In genomic region chr20:40968816-40969562, GRCh38 we compare ENCODE assay signal across 8 cellular contexts. TPM values are rescaled to one million over a fixed set of nuclear protein-coding genes. Genes with fewer than 3 reads are reported as not detected.
DNase-seq lines count a peak whose midpoint lies in the region; ATAC-seq and TF ChIP-seq lines count a peak whose summit lies in the region.
"Not testable (repeated sequence)": the region's sequence is repeated elsewhere in the genome, so short reads cannot be mapped to it uniquely, and the experiment has no call there.

No MANE protein-coding gene starts in this region.

- H4K91ac ChIP-seq in IMR-90 (ENCODE audit: insufficient read depth, low read depth, low read length), result peak overlapping the region; percentile 95

- H4K8ac ChIP-seq in IMR-90 (ENCODE audit: low read depth in 2 of 2, low read length in 2 of 2), result peak overlapping the region in 1 of 2 experiments; percentile 99; a peak in 3 of 4 replicates

- peak overlapping the region; percentile 91 for H3K4ac ChIP-seq in IMR-90 (ENCODE audit: low read depth, low read length)

- peak overlapping the region; percentile 95 for H2BK120ac ChIP-seq in IMR-90 (ENCODE audit: low read depth, low read length)

- dilution Hi-C loops in IMR-90 (cut with HindIII; ENCODE audit: low sequenced_read_pairs, unreplicated experiment), result not testable (repeated sequence)

- H2BK15ac ChIP-seq in IMR-90 (ENCODE audit: low read depth, low read length), result peak overlapping the region; percentile 63; the same call in 1 of the 3 replicates

- H3K36me3 ChIP-seq in IMR-90 (ENCODE audit: control insufficient read depth, insufficient read depth, low read length), result not testable (repeated sequence)

- peak overlapping the region; percentile 23 for H3K4me3 Mint-ChIP-seq in endothelial cell (ENCODE audit: unreplicated experiment)

- not testable (repeated sequence) for H3K27ac Mint-ChIP-seq in endothelial cell (ENCODE audit: unreplicated experiment)

- not testable (repeated sequence) for H3K9me3 Mint-ChIP-seq in endothelial cell (ENCODE audit: unreplicated experiment)

- intact Hi-C loops in IMR-90 (cut with micrococcal nuclease), result loop anchor here (1.0 to 5.0 kb wide), 6 partner anchors 64 to 371 kb away; partner anchors contain the start of gene LPIN3

- in situ Hi-C loops in IMR-90 (cut with MboI; ENCODE audit: low sequenced_read_pairs), result loop anchor here (25.0 kb wide), 2 partner anchors 643 to 1107 kb away; partner anchors contain the start of gene CHD6

- not testable (repeated sequence) for H3K9me3 ChIP-seq in IMR-90 (ENCODE audit: control insufficient read depth, insufficient read depth, low read length)

- peak overlapping the region; percentile 98 for H3K4me2 ChIP-seq in IMR-90 (ENCODE audit: low read depth, low read length)

- H3K4me1 ChIP-seq in IMR-90 (ENCODE audit: control insufficient read depth, insufficient read depth, low read length), result not testable (repeated sequence)

- not testable (repeated sequence) for H4K20me1 ChIP-seq in IMR-90 (ENCODE audit: insufficient read depth, low read length)

- peak; percentile 98 for TF ChIP-seq CTCF in IMR-90 (conservative IDR thresholded peaks at IDR 0.05; ENCODE audit: low read depth, low read length)
- peak; percentile 90 for TF ChIP-seq CTCF in endothelial cell (IDR thresholded peaks at IDR 0.05; ENCODE audit: unreplicated experiment)

- H3K79me1 ChIP-seq in IMR-90 (ENCODE audit: low read depth in 1 of 2, low read length in 2 of 2), result not testable (repeated sequence)

- H2AK5ac ChIP-seq in IMR-90 (ENCODE audit: low read depth, low read length), result peak overlapping the region; percentile 85

- H3K9ac ChIP-seq in IMR-90 (ENCODE audit: low read depth, low read length), result peak overlapping the region; percentile 81

- H3K27ac ChIP-seq in IMR-90 (ENCODE audit: insufficient read depth, low read length), result peak overlapping the region; percentile 88

- H3K14ac ChIP-seq in IMR-90 (replicated peaks; ENCODE audit: low read depth, low read length), result peak overlapping the region; percentile 99

- H3K27me3 Mint-ChIP-seq in endothelial cell (ENCODE audit: unreplicated experiment), result not testable (repeated sequence)

- H2BK5ac ChIP-seq in IMR-90 (ENCODE audit: low read depth, low read length, poor library complexity, severe bottlenecking), result peak overlapping the region; percentile 51

- H3K18ac ChIP-seq in IMR-90 (ENCODE audit: low read depth, low read length), result peak overlapping the region; percentile 95; the same call in 1 of the 2 replicates

- peak overlapping the region; percentile 93 for H3K56ac ChIP-seq in IMR-90 (ENCODE audit: extremely low read depth, insufficient read depth, low read length)

- H3K4me1 Mint-ChIP-seq in endothelial cell (ENCODE audit: unreplicated experiment), result not testable (repeated sequence)

- H3K4me3 ChIP-seq in IMR-90 (ENCODE audit: insufficient read depth, low read depth, low read length), result peak overlapping the region; percentile 53

- H3K23ac ChIP-seq in IMR-90 (ENCODE audit: low read depth, low read length), result peak overlapping the region; percentile 99

- not testable (repeated sequence) for TF ChIP-seq POLR2A in IMR-90 (IDR thresholded peaks at IDR 0.05; ENCODE audit: low read depth, low read length)

- not testable (repeated sequence) for H3K36me3 Mint-ChIP-seq in endothelial cell (ENCODE audit: low read depth, unreplicated experiment)

- WGBS in IMR-90 (ENCODE audit: extremely low coverage in 2 of 2, insufficient read length in 1 of 2), 2 experiments, result no CpG with 5 or more reads among the region's 28 CpGs

- TF ChIP-seq RAD21 in IMR-90 (IDR thresholded peaks at IDR 0.05; ENCODE audit: low read length), result peak; percentile 99

- ATAC-seq in GM19463 (IDR thresholded peaks at IDR 0.05; ENCODE audit: unreplicated experiment) (peak; percentile 83), IMR-90 (ENCODE audit: low read depth) (peak; percentile 98)

- peak overlapping the region; percentile 89 for H4K5ac ChIP-seq in IMR-90 (ENCODE audit: low read depth, low read length)

- POLR2A ChIA-PET in IMR-90 (lab: Charles Lee; ENCODE audit: unreplicated experiment), result not testable (repeated sequence)

- not testable (repeated sequence) for H3K27me3 ChIP-seq in IMR-90 (ENCODE audit: control insufficient read depth, insufficient read depth, low read length)

- not testable (repeated sequence) for BruUV-seq in IMR-90 (replicated peaks; lab: Mats Ljungman, UMichigan)

- peak; percentile 86 for DNase-seq in CD1c-positive myeloid dendritic cell (ENCODE audit: extremely low spot score)
- peak; percentile 65 for DNase-seq in IMR-90
- DNase-seq in OCI-M1 (lab: John Stamatoyannopoulos, UW), result peak; percentile 91
- DNase-seq in activated T-cell treated with anti-CD3 and anti-CD28 coated beads for 1 hour (ENCODE audit: low read depth), result peak; percentile 89
- DNase-seq in endothelial cell (ENCODE audit: low spot score), result peak; percentile 94
- DNase-seq in midbrain (lab: John Stamatoyannopoulos, UW), result peak; percentile 88
- peak; percentile 61 for DNase-seq in stimulated activated CD8-positive, alpha-beta memory T cell treated with anti-CD3 and anti-CD28 coated beads, Interleukin-12 subunit alpha, Interleukin-12 subunit beta, amount 100 ng/mL, for 24 hours (ENCODE audit: extremely low read depth)

- H2BK20ac ChIP-seq in IMR-90 (ENCODE audit: low read depth, low read length), result peak overlapping the region; percentile 90

- CTCF ChIA-PET in IMR-90 (lab: Yijun Ruan, JAX), result interaction anchor here (0.5 to 1.3 kb wide), 7 partner anchors 15 to 228 kb away, joined by 3 to 5 read pairs (median 5); no protein-coding TSS in a partner anchor

- peak overlapping the region; percentile 99 for H2AFZ ChIP-seq in IMR-90 (replicated peaks; ENCODE audit: low read length, poor library complexity)

- not testable (repeated sequence) for H3K9me1 ChIP-seq in IMR-90 (ENCODE audit: insufficient read depth, low read length)

- peak overlapping the region; percentile 92 for H2AK9ac ChIP-seq in IMR-90 (replicated peaks; ENCODE audit: low read depth, low read length, poor library complexity)

TF ChIP-seq in IMR-90, 13 proteins besides CTCF, POLR2A, EP300 and RAD21:
- TF ChIP-seq SMC3 (IDR thresholded peaks at IDR 0.05; ENCODE audit: low read depth, low read length), result peak; percentile 95
- peak; percentile 63; the same call in 1 of the 2 replicates for TF ChIP-seq MAZ (IDR thresholded peaks at IDR 0.05; ENCODE audit: borderline replicate concordance, low read depth, low read length)
TF ChIP-seq in IMR-90: peak in this region for 2; not testable (repeated sequence) for 11.

RNA-seq across cellular contexts. Expression of gene TOP1, which starts 59.6 kb away (rescaled TPM):
- 14.0 and 20.8 TPM in 2 replicates for total RNA-seq in IMR-90 (2012; rRNA removed)
- 14.7 and 21.5 TPM in 2 replicates for polyA plus RNA-seq in IMR-90 (2012; rRNA removed)
- polyA plus RNA-seq in IMR-90 (2012; cell fraction: cytosol; rRNA removed), result 3.9 and 6.4 TPM in 2 replicates
- polyA plus RNA-seq in IMR-90 (2012; cell fraction: nucleus; rRNA removed; ENCODE audit: low replicate concordance), result 3.2 and 18.6 TPM in 2 replicates
- 72.7 TPM for total RNA-seq in endothelial cell (ENCODE audit: unreplicated experiment)

Comparison
In these comparisons a context has a peak if more than half of its experiments do, and no peak if none do; other contexts are left out.
1. Peak in every context shown above with its lines: DNase-seq, ATAC-seq, H3K4me3 ChIP-seq and H3K27ac ChIP-seq.